Comparison of ENCODE assay signal across 1 cellular context in the genomic region with DNA sequence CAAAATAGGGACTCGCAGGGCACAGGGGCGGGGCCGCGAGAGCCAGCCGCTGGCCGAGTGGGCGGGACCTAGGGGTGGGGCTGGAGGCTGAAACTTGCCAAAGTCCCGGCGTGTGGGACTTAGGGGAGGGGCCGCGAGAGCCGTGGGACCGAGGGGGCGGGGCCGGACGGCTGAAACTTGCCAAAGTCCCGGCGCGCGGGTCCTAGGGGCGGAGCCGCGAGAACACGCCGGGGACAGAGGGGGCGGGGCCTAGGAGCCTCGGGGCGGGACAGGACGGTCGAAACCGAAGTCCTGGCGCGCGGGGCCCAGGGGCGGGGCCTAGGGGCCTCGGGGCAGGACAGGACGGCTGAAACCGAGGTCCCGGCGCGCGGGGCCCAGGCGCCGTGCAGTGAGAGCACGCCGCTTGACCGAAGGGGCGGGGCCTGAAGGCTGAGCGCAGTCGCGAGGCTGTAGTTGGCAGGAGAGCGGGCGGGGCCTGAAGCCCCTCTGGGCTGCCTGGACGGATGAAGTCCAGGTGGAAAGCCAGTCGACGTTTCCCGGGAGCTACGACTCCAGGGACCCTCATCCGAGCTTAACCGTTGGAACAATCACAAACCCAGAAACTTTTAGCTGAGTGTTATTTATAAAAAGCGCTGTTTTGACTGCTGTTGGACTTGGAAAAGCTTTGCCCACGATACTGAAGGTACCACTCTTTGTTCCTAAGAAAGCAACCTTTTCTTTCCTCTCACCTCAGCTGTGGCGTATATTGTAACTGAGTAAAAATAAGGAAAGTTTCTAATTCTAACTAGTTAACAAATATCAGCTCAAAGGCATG.
TF ChIP-seq lines count a peak whose summit lies in the region.

No MANE protein-coding gene starts in this region.

TF ChIP-seq in HepG2, 621 proteins besides CTCF, POLR2A, EP300 and RAD21 (continued from another document and continues in another):
- TF ChIP-seq, protein P1, sequence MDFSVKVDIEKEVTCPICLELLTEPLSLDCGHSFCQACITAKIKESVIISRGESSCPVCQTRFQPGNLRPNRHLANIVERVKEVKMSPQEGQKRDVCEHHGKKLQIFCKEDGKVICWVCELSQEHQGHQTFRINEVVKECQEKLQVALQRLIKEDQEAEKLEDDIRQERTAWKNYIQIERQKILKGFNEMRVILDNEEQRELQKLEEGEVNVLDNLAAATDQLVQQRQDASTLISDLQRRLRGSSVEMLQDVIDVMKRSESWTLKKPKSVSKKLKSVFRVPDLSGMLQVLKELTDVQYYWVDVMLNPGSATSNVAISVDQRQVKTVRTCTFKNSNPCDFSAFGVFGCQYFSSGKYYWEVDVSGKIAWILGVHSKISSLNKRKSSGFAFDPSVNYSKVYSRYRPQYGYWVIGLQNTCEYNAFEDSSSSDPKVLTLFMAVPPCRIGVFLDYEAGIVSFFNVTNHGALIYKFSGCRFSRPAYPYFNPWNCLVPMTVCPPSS (IDR thresholded peaks at IDR 0.05), result no peak
- TF ChIP-seq ZSCAN30 (CRISPR knock-in tag; IDR thresholded peaks at IDR 0.05), result 0 out of 2 replicates have a peak, but pooled peaks have one; percentile 24
- TF ChIP-seq ZNF333 (CRISPR knock-in tag; IDR thresholded peaks at IDR 0.05; ENCODE audit: borderline replicate concordance), result peak; percentile 79
- TF ChIP-seq RFXAP (CRISPR knock-in tag; IDR thresholded peaks at IDR 0.05; ENCODE audit: borderline replicate concordance), result peak; percentile 92
- TF ChIP-seq, protein P2, sequence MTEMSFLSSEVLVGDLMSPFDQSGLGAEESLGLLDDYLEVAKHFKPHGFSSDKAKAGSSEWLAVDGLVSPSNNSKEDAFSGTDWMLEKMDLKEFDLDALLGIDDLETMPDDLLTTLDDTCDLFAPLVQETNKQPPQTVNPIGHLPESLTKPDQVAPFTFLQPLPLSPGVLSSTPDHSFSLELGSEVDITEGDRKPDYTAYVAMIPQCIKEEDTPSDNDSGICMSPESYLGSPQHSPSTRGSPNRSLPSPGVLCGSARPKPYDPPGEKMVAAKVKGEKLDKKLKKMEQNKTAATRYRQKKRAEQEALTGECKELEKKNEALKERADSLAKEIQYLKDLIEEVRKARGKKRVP (CRISPR knock-in tag; IDR thresholded peaks at IDR 0.05), result 0 out of 4 replicates have a peak, but pooled peaks of 1 of the 2 experiments have one; percentile 21
- peak; percentile 72; the same call in 1 of the 2 replicates for TF ChIP-seq RNF2 (conservative IDR thresholded peaks at IDR 0.05; ENCODE audit: low read depth)
- TF ChIP-seq GTF2F1 (IDR thresholded peaks at IDR 0.05; ENCODE audit: low read length), result no peak
- no peak for TF ChIP-seq SOX6 (IDR thresholded peaks at IDR 0.05)
- TF ChIP-seq SOX6 (CRISPR knock-in tag; IDR thresholded peaks at IDR 0.05), result peak; percentile 63; the same call in 1 of the 2 replicates
- peak; percentile 85; the same call in 1 of the 2 replicates for TF ChIP-seq ZNF614 (CRISPR knock-in tag; IDR thresholded peaks at IDR 0.05; ENCODE audit: borderline replicate concordance)
- TF ChIP-seq KLF6 (CRISPR knock-in tag; IDR thresholded peaks at IDR 0.05), result peak; percentile 79; the same call in 1 of the 2 replicates
- no peak for TF ChIP-seq ZEB1 (IDR thresholded peaks at IDR 0.05; ENCODE audit: insufficient replicate concordance, low read depth)
- peak; percentile 13; the same call in 1 of the 2 replicates for TF ChIP-seq CAMTA2 (CRISPR knock-in tag; IDR thresholded peaks at IDR 0.05; ENCODE audit: borderline replicate concordance)
- TF ChIP-seq KLF12 (CRISPR knock-in tag; IDR thresholded peaks at IDR 0.05; ENCODE audit: borderline replicate concordance), result 0 out of 2 replicates have a peak, but pooled peaks have one; percentile 50
- TF ChIP-seq, protein P3, sequence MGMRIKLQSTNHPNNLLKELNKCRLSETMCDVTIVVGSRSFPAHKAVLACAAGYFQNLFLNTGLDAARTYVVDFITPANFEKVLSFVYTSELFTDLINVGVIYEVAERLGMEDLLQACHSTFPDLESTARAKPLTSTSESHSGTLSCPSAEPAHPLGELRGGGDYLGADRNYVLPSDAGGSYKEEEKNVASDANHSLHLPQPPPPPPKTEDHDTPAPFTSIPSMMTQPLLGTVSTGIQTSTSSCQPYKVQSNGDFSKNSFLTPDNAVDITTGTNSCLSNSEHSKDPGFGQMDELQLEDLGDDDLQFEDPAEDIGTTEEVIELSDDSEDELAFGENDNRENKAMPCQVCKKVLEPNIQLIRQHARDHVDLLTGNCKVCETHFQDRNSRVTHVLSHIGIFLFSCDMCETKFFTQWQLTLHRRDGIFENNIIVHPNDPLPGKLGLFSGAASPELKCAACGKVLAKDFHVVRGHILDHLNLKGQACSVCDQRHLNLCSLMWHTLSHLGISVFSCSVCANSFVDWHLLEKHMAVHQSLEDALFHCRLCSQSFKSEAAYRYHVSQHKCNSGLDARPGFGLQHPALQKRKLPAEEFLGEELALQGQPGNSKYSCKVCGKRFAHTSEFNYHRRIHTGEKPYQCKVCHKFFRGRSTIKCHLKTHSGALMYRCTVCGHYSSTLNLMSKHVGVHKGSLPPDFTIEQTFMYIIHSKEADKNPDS (CRISPR knock-in tag; IDR thresholded peaks at IDR 0.05), result no peak
- TF ChIP-seq, protein P4, sequence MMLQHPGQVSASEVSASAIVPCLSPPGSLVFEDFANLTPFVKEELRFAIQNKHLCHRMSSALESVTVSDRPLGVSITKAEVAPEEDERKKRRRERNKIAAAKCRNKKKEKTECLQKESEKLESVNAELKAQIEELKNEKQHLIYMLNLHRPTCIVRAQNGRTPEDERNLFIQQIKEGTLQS (CRISPR knock-in tag; IDR thresholded peaks at IDR 0.05), result 0 out of 2 replicates have a peak, but pooled peaks have one; percentile 28
- TF ChIP-seq HMG20B (CRISPR knock-in tag; conservative IDR thresholded peaks at IDR 0.05), result 0 out of 2 replicates have a peak, but pooled peaks have one; percentile 46
- TF ChIP-seq, protein P5, sequence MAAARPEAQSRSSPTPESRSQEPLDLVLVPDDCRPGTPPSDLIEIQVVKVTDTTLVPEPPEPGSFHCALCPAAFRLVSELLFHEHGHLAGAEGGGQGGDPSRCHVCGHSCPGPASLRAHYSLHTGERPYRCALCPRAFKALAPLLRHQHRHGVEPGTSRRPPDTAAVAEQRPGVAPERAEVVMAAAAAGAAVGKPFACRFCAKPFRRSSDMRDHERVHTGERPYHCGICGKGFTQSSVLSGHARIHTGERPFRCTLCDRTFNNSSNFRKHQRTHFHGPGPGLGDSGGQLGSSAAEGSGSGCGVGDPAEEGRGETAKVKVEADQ (CRISPR knock-in tag; IDR thresholded peaks at IDR 0.05; ENCODE audit: borderline replicate concordance), result no peak; the same call in 1 of the 2 replicates
- TF ChIP-seq, protein P6, sequence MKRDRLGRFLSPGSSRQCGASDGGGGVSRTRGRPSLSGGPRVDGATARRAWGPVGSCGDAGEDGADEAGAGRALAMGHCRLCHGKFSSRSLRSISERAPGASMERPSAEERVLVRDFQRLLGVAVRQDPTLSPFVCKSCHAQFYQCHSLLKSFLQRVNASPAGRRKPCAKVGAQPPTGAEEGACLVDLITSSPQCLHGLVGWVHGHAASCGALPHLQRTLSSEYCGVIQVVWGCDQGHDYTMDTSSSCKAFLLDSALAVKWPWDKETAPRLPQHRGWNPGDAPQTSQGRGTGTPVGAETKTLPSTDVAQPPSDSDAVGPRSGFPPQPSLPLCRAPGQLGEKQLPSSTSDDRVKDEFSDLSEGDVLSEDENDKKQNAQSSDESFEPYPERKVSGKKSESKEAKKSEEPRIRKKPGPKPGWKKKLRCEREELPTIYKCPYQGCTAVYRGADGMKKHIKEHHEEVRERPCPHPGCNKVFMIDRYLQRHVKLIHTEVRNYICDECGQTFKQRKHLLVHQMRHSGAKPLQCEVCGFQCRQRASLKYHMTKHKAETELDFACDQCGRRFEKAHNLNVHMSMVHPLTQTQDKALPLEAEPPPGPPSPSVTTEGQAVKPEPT (CRISPR knock-in tag; IDR thresholded peaks at IDR 0.05; ENCODE audit: low read depth), result peak; percentile 39; the same call in 1 of the 2 replicates
- TF ChIP-seq ZNF792 (CRISPR knock-in tag; IDR thresholded peaks at IDR 0.05), result no peak; the same call in 1 of the 2 replicates
- 0 out of 2 replicates have a peak, but pooled peaks have one; percentile 22 for TF ChIP-seq ZNF33A (CRISPR knock-in tag; IDR thresholded peaks at IDR 0.05; ENCODE audit: borderline replicate concordance)
- TF ChIP-seq, protein P7, sequence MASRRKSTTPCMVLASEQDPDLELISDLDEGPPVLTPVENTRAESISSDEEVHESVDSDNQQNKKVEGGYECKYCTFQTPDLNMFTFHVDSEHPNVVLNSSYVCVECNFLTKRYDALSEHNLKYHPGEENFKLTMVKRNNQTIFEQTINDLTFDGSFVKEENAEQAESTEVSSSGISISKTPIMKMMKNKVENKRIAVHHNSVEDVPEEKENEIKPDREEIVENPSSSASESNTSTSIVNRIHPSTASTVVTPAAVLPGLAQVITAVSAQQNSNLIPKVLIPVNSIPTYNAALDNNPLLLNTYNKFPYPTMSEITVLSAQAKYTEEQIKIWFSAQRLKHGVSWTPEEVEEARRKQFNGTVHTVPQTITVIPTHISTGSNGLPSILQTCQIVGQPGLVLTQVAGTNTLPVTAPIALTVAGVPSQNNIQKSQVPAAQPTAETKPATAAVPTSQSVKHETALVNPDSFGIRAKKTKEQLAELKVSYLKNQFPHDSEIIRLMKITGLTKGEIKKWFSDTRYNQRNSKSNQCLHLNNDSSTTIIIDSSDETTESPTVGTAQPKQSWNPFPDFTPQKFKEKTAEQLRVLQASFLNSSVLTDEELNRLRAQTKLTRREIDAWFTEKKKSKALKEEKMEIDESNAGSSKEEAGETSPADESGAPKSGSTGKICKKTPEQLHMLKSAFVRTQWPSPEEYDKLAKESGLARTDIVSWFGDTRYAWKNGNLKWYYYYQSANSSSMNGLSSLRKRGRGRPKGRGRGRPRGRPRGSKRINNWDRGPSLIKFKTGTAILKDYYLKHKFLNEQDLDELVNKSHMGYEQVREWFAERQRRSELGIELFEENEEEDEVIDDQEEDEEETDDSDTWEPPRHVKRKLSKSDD (CRISPR knock-in tag; IDR thresholded peaks at IDR 0.05; ENCODE audit: low read depth), result 0 out of 2 replicates have a peak, but pooled peaks have one; percentile 8
- TF ChIP-seq GABPB1 (CRISPR knock-in tag; IDR thresholded peaks at IDR 0.05), result peak; percentile 67
- TF ChIP-seq, protein P8, sequence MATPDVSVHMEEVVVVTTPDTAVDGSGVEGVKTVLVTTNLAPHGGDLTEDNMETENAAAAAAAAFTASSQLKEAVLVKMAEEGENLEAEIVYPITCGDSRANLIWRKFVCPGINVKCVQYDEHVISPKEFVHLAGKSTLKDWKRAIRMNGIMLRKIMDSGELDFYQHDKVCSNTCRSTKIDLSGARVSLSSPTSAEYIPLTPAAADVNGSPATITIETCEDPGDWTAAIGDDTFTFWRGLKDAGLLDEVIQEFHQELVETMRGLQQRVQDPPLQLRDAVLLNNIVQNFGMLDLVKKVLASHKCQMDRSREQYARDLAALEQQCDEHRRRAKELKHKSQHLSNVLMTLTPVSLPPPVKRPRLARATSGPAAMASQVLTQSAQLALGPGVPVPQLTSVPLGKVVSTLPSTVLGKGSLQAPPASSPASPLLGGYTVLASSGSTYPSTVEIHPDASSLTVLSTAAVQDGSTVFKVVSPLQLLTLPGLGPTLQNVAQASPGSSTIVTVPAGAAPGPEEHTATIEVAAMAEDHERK (CRISPR knock-in tag; IDR thresholded peaks at IDR 0.05; ENCODE audit: low read depth), result peak; percentile 21; the same call in 1 of the 2 replicates
- no peak; the same call in none of the 2 replicates for TF ChIP-seq ZSCAN31 (CRISPR knock-in tag; IDR thresholded peaks at IDR 0.05; ENCODE audit: low read depth)
- 0 out of 2 replicates have a peak, but pooled peaks have one; percentile 37 for TF ChIP-seq KDM6A (CRISPR knock-in tag; IDR thresholded peaks at IDR 0.05; ENCODE audit: low read depth)
- TF ChIP-seq GATAD2A (CRISPR knock-in tag; IDR thresholded peaks at IDR 0.05), result peak; percentile 46; the same call in 1 of the 2 replicates
- TF ChIP-seq CBX1 (IDR thresholded peaks at IDR 0.05; ENCODE audit: low read depth), result peak; percentile 8
- TF ChIP-seq HNRNPK (IDR thresholded peaks at IDR 0.05; ENCODE audit: low read depth, low read length, poor library complexity, severe bottlenecking), result peak; percentile 62
- TF ChIP-seq, protein P9, sequence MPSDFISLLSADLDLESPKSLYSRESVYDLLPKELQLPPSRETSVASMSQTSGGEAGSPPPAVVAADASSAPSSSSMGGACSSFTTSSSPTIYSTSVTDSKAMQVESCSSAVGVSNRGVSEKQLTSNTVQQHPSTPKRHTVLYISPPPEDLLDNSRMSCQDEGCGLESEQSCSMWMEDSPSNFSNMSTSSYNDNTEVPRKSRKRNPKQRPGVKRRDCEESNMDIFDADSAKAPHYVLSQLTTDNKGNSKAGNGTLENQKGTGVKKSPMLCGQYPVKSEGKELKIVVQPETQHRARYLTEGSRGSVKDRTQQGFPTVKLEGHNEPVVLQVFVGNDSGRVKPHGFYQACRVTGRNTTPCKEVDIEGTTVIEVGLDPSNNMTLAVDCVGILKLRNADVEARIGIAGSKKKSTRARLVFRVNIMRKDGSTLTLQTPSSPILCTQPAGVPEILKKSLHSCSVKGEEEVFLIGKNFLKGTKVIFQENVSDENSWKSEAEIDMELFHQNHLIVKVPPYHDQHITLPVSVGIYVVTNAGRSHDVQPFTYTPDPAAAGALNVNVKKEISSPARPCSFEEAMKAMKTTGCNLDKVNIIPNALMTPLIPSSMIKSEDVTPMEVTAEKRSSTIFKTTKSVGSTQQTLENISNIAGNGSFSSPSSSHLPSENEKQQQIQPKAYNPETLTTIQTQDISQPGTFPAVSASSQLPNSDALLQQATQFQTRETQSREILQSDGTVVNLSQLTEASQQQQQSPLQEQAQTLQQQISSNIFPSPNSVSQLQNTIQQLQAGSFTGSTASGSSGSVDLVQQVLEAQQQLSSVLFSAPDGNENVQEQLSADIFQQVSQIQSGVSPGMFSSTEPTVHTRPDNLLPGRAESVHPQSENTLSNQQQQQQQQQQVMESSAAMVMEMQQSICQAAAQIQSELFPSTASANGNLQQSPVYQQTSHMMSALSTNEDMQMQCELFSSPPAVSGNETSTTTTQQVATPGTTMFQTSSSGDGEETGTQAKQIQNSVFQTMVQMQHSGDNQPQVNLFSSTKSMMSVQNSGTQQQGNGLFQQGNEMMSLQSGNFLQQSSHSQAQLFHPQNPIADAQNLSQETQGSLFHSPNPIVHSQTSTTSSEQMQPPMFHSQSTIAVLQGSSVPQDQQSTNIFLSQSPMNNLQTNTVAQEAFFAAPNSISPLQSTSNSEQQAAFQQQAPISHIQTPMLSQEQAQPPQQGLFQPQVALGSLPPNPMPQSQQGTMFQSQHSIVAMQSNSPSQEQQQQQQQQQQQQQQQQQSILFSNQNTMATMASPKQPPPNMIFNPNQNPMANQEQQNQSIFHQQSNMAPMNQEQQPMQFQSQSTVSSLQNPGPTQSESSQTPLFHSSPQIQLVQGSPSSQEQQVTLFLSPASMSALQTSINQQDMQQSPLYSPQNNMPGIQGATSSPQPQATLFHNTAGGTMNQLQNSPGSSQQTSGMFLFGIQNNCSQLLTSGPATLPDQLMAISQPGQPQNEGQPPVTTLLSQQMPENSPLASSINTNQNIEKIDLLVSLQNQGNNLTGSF (CRISPR knock-in tag; IDR thresholded peaks at IDR 0.05), result peak; percentile 86; the same call in 1 of the 2 replicates
